Comparison of ENCODE assay signal across 8 cellular contexts in genomic region chr4:24657768-24658617, GRCh38.
A peak's percentile ranks its signal among the peaks of the same experiment; 100 is the strongest.
DNase-seq lines count a peak whose midpoint lies in the region; ATAC-seq and TF ChIP-seq lines count a peak whose summit lies in the region.

No MANE protein-coding gene starts in this region.

- H3K9me3 ChIP-seq in BE2C = no peaks in the 10 kb centered on the region
- no peaks in the 10 kb centered on the region for H3K9me3 ChIP-seq in CD8-positive, alpha-beta T cell (ENCODE audit: low read length)

- TF ChIP-seq CTCF in BE2C (IDR thresholded peaks at IDR 0.05; ENCODE audit: low read depth, low read length) = no peak
- no peak for TF ChIP-seq CTCF in CD8-positive, alpha-beta T cell (IDR thresholded peaks at IDR 0.05)

- CTCF ChIA-PET in CD8-positive, alpha-beta T cell (lab: Charles Lee) = no interaction called here

- H3K4me3 ChIP-seq in BE2C (ENCODE audit: low read depth, low read length) = no peak overlapping the region
- no peak overlapping the region for H3K4me3 ChIP-seq in CD8-positive, alpha-beta T cell (ENCODE audit: low read depth, low read length)

- POLR2A ChIA-PET in CD8-positive, alpha-beta T cell (lab: Charles Lee) = no interaction called here

- H3K27ac Mint-ChIP-seq in CD8-positive, alpha-beta T cell = no peak overlapping the region

- no peaks in the 10 kb centered on the region for H3K36me3 Mint-ChIP-seq in CD8-positive, alpha-beta T cell

- peak overlapping the region; percentile 97 for H3K27ac ChIP-seq in angular gyrus (ENCODE audit: low read depth, low read length)
- H3K27ac ChIP-seq in CD8-positive, alpha-beta T cell (ENCODE audit: low read depth, low read length) = no peak overlapping the region

- DNase-seq in AG20443 (ENCODE audit: low spot score) = peak; percentile 75
- peak; percentile 44 for DNase-seq in NCI-H187 treated with DMSO at 0.1 percent for 48 hours (lab: John Stamatoyannopoulos, UW)
- peak; percentile 97 for DNase-seq in kidney glomerular epithelial cell (lab: John Stamatoyannopoulos, UW)
- no peak for DNase-seq in BE2C
- DNase-seq in CD8-positive, alpha-beta T cell = no peak

- H3K4me1 Mint-ChIP-seq in CD8-positive, alpha-beta T cell (ENCODE audit: low read depth) = peaks cover 3% of the 10 kb centered on the region

- H3K9me3 Mint-ChIP-seq in CD8-positive, alpha-beta T cell = no peaks in the 10 kb centered on the region

- H3K4me3 Mint-ChIP-seq in CD8-positive, alpha-beta T cell = no peak overlapping the region

- peak; percentile 100 for ATAC-seq in GM18861 (IDR thresholded peaks at IDR 0.05; ENCODE audit: unreplicated experiment)
- peak; percentile 74 for ATAC-seq in HG02943 (IDR thresholded peaks at IDR 0.05; ENCODE audit: low read depth, unreplicated experiment)
- no peak for ATAC-seq in CD8-positive, alpha-beta T cell

- peaks cover 19% of the 10 kb centered on the region for H3K27me3 Mint-ChIP-seq in CD8-positive, alpha-beta T cell (ENCODE audit: low read depth)

- no peaks in the 10 kb centered on the region for H3K36me3 ChIP-seq in BE2C
- no peaks in the 10 kb centered on the region for H3K36me3 ChIP-seq in CD8-positive, alpha-beta T cell (ENCODE audit: insufficient read depth, low read length)

- intact Hi-C loops in CD8-positive, alpha-beta T cell (cut with DNase I, micrococcal nuclease) = no loop called here

- H3K4me1 ChIP-seq in BE2C = no peaks in the 10 kb centered on the region
- H3K4me1 ChIP-seq in CD8-positive, alpha-beta T cell (ENCODE audit: insufficient read depth, low read length) = no peaks in the 10 kb centered on the region

- no peaks in the 10 kb centered on the region for H3K27me3 ChIP-seq in BE2C
- H3K27me3 ChIP-seq in CD8-positive, alpha-beta T cell (ENCODE audit: insufficient read depth, low read length) = no peaks in the 10 kb centered on the region

Comparison
In these comparisons a context has a peak if more than half of its experiments do, and no peak if none do; other contexts are left out.
1. DNase-seq: peak in AG20443 (single experiment), NCI-H187 treated with DMSO at 0.1 percent for 48 hours (single experiment) and kidney glomerular epithelial cell (single experiment); none in BE2C (single experiment) and CD8-positive, alpha-beta T cell (0 of 7).